In the genomic region with DNA sequence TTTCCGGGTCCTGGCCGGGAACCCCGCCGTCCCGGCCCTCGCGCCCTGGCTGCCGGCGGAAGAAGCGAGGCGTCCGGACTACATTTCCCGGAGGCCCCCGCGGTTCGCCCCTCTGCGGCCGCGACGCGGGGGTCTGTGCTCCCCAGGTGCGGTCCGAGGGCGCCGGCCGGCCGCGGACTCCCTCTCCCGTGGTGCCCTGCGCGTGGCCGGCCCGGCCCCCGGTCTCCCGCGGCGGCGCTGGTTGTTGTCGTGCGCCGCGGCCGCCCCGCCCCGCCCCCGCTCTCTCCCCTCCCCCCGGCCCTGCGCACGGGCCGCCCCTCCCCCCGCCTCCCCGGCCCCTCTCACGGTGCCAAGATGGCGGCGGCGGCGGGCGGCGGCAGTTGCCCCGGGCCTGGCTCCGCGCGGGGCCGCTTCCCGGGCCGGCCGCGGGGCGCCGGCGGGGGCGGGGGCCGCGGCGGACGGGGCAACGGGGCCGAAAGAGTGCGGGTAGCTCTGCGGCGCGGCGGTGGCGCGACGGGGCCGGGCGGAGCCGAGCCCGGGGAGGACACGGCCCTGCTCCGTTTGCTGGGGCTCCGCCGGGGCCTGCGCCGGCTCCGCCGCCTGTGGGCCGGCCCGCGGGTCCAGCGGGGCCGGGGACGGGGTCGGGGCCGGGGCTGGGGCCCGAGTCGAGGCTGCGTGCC, we compare ENCODE assay signal across 8 cellular contexts. TPM values are rescaled to one million over a fixed set of nuclear protein-coding genes. Genes with fewer than 3 reads are reported as not detected.
DNase-seq lines count a peak whose midpoint lies in the region; ATAC-seq, FAIRE-seq and TF ChIP-seq lines count a peak whose summit lies in the region.

A gene with protein sequence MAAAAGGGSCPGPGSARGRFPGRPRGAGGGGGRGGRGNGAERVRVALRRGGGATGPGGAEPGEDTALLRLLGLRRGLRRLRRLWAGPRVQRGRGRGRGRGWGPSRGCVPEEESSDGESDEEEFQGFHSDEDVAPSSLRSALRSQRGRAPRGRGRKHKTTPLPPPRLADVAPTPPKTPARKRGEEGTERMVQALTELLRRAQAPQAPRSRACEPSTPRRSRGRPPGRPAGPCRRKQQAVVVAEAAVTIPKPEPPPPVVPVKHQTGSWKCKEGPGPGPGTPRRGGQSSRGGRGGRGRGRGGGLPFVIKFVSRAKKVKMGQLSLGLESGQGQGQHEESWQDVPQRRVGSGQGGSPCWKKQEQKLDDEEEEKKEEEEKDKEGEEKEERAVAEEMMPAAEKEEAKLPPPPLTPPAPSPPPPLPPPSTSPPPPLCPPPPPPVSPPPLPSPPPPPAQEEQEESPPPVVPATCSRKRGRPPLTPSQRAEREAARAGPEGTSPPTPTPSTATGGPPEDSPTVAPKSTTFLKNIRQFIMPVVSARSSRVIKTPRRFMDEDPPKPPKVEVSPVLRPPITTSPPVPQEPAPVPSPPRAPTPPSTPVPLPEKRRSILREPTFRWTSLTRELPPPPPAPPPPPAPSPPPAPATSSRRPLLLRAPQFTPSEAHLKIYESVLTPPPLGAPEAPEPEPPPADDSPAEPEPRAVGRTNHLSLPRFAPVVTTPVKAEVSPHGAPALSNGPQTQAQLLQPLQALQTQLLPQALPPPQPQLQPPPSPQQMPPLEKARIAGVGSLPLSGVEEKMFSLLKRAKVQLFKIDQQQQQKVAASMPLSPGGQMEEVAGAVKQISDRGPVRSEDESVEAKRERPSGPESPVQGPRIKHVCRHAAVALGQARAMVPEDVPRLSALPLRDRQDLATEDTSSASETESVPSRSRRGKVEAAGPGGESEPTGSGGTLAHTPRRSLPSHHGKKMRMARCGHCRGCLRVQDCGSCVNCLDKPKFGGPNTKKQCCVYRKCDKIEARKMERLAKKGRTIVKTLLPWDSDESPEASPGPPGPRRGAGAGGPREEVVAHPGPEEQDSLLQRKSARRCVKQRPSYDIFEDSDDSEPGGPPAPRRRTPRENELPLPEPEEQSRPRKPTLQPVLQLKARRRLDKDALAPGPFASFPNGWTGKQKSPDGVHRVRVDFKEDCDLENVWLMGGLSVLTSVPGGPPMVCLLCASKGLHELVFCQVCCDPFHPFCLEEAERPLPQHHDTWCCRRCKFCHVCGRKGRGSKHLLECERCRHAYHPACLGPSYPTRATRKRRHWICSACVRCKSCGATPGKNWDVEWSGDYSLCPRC (N-terminal part only) (plus strand): TSS at position 339 of the 680 bp plus-strand sequence. CDS start 16 bp downstream, at position 355.

- H2AFZ ChIP-seq in GM12878 (ENCODE audit: control insufficient read depth, low read depth, low read length), result peak within 1 kb of the TSS; percentile 87
- peak within 1 kb of the TSS; percentile 88 for H2AFZ ChIP-seq in smooth muscle cell (ENCODE audit: low read depth)

- TF ChIP-seq CTCF in GM12878 (IDR thresholded peaks at IDR 0.05 in 2 of 3, conservative IDR thresholded peaks at IDR 0.05 in 1 of 3; ENCODE audit: control insufficient read depth in 2 of 3, extremely low read depth in 1 of 3, insufficient read depth in 1 of 3, low read depth in 3 of 3, low read length in 3 of 3), result no peak
- no peak for TF ChIP-seq CTCF in smooth muscle cell (IDR thresholded peaks at IDR 0.05; ENCODE audit: borderline replicate concordance, insufficient read depth, poor library complexity, severe bottlenecking)

- no peak for TF ChIP-seq RAD21 in GM12878 (IDR thresholded peaks at IDR 0.05; ENCODE audit: insufficient read depth, low read depth, low read length)

- SMC1A ChIA-PET in GM12878 (lab: Charles Lee; ENCODE audit: uncharacterized antibody, unreplicated experiment), result interaction anchor here (0.9 to 1.5 kb wide), 5 partner anchors 16 to 27 kb away, joined by 3 to 8 read pairs (median 3); partner anchors contain the start of genes PSENEN and U2AF1L4

- in situ Hi-C loops in HAP-1 (cut with MboI; ENCODE audit: low sequenced_read_pairs), result loop anchor here (5.0 kb wide), 1 partner anchor 171 kb away; the partner anchor contains the start of gene TMEM147
- in situ Hi-C loops in GM12878 (cut with MboI), result no loop called here

- peaks cover 19% of the 10 kb centered on the region for H3K36me3 ChIP-seq in HAP-1 (replicated peaks)
- peaks cover 0 to 9% of the 10 kb centered on the region in 2 experiments for H3K36me3 ChIP-seq in GM12878 (ENCODE audit: control insufficient read depth in 2 of 2, insufficient read depth in 2 of 2, low read length in 1 of 2)
- H3K36me3 ChIP-seq in iPS-18a (ENCODE audit: control insufficient read depth, low read depth, low read length), result peaks cover 12% of the 10 kb centered on the region
- H3K36me3 ChIP-seq in smooth muscle cell (ENCODE audit: low read depth), result no peaks in the 10 kb centered on the region

- peak; percentile 58 for ATAC-seq in GM12878

- BruUV-seq in GM12878 (replicated peaks; lab: Mats Ljungman, UMichigan), result no TSS peak

- H3K79me2 ChIP-seq in GM12878 (ENCODE audit: control insufficient read depth, insufficient read depth, low read length), result peaks cover 61% of the 10 kb centered on the region
- H3K79me2 ChIP-seq in smooth muscle cell (ENCODE audit: low read depth), result peaks cover 39% of the 10 kb centered on the region

- H3K4me2 ChIP-seq in GM12878 (ENCODE audit: control insufficient read depth, insufficient read depth) (peak within 1 kb of the TSS; percentile 99), smooth muscle cell (peak within 1 kb of the TSS; percentile 91)

- H3K4me3 ChIP-seq in HAP-1 (peak within 1 kb of the TSS; percentile 78), GM12878 (peak within 1 kb of the TSS; percentile 97), iPS-18a (ENCODE audit: low read length) (peak within 1 kb of the TSS; percentile 84), smooth muscle cell (peak within 1 kb of the TSS; percentile 88)

- DNase-seq in DMS53 treated with DMSO at 0.1 percent for 48 hours (lab: John Stamatoyannopoulos, UW; ENCODE audit: unreplicated experiment) (peak; percentile 97), HAP-1 (ENCODE audit: low spot score in 2 of 2) (no peak), NCI-H460 (ENCODE audit: extremely low read depth, low read depth) (peak; percentile 94), GM12878 (ENCODE audit: low read depth, low spot score) (no peak), smooth muscle cell (lab: John Stamatoyannopoulos, UW; ENCODE audit: unreplicated experiment) (peak; percentile 97), midbrain (lab: John Stamatoyannopoulos, UW) (no peak)
- DNase-seq in stimulated activated CD4-positive, alpha-beta T cell treated with anti-CD3 and anti-CD28 coated beads, Interleukin-1b, Interleukin-23, amount 100 ng/mL, for 48 hours, result no peak

- H3K9ac ChIP-seq in GM12878 (ENCODE audit: control insufficient read depth, insufficient read depth, low read length), result peak within 1 kb of the TSS; percentile 83
- H3K9ac ChIP-seq in iPS-18a (ENCODE audit: low read length), result peak within 1 kb of the TSS; percentile 88
- H3K9ac ChIP-seq in smooth muscle cell (ENCODE audit: low read depth), result peak within 1 kb of the TSS; percentile 69

- no peaks in the 10 kb centered on the region for H4K20me1 ChIP-seq in GM12878 (ENCODE audit: control insufficient read depth, insufficient read depth)
- H4K20me1 ChIP-seq in smooth muscle cell (ENCODE audit: low read depth), result peaks cover 25% of the 10 kb centered on the region

- H3K27ac ChIP-seq in GM12878 (ENCODE audit: control insufficient read depth, insufficient read depth) (peak within 1 kb of the TSS; percentile 72), iPS-18a (ENCODE audit: low read length) (peak within 1 kb of the TSS; percentile 72), smooth muscle cell (ENCODE audit: low read depth) (peak within 1 kb of the TSS; percentile 71)

- no peaks in the 10 kb centered on the region for H3F3A ChIP-seq in smooth muscle cell (ENCODE audit: low read depth)

- FAIRE-seq in GM12878 (lab: Jason Lieb, UNC), result no peak

- intact Hi-C loops in GM12878 (cut with micrococcal nuclease; ENCODE audit: unreplicated experiment), result loop anchor here (1.0 to 2.0 kb wide), 4 partner anchors 23 to 213 kb away; partner anchors contain the start of genes PSENEN and U2AF1L4

- CTCF ChIA-PET in GM12878 (lab: Yijun Ruan, JAX), result interaction anchor here (1.2 to 1.5 kb wide), 3 partner anchors 16 to 58 kb away, joined by 3 to 8 read pairs (median 3); no protein-coding TSS in a partner anchor

- TF ChIP-seq EP300 in GM12878 (IDR thresholded peaks at IDR 0.05; ENCODE audit: borderline replicate concordance in 1 of 2, control insufficient read depth in 1 of 2, low read depth in 2 of 2, low read length in 2 of 2), result no peak

- H3K9me3 ChIP-seq in HAP-1 (no peaks in the 10 kb centered on the region), GM12878 (replicated peaks; ENCODE audit: control insufficient read depth, insufficient read depth, low read length) (no peaks in the 10 kb centered on the region), iPS-18a (ENCODE audit: control insufficient read depth, low read depth, low read length) (no peaks in the 10 kb centered on the region), smooth muscle cell (replicated peaks; ENCODE audit: low read depth) (no peaks in the 10 kb centered on the region)

- under 1% methylated on average over 40 of the region's 109 CpGs for WGBS in GM12878 (ENCODE audit: insufficient coverage, insufficient replicate concordance, low lambda C conversion rate, missing lambda C conversion rate)
- WGBS in smooth muscle cell (ENCODE audit: low lambda C conversion rate), result under 1% methylated on average over 40 of the region's 109 CpGs

- TF ChIP-seq POLR2A in GM12878 (IDR thresholded peaks at IDR 0.05; ENCODE audit: low read depth, low read length), result peak; percentile 26

- H3K4me1 ChIP-seq in HAP-1, result peaks cover 9% of the 10 kb centered on the region
- peaks cover 25% of the 10 kb centered on the region for H3K4me1 ChIP-seq in GM12878 (ENCODE audit: control insufficient read depth, insufficient read depth, low read length)
- H3K4me1 ChIP-seq in iPS-18a (ENCODE audit: control insufficient read depth, low read depth, low read length), result peaks cover 16% of the 10 kb centered on the region
- H3K4me1 ChIP-seq in smooth muscle cell (ENCODE audit: low read depth), result peaks cover 12% of the 10 kb centered on the region

- POLR2A ChIA-PET in GM12878 (lab: Charles Lee), result interaction anchor here (1.0 to 1.8 kb wide), 5 partner anchors 16 to 27 kb away, joined by 5 to 12 read pairs (median 6); partner anchors contain the start of genes IGFLR1, PSENEN and U2AF1L4

- no peaks in the 10 kb centered on the region for H3K27me3 ChIP-seq in HAP-1 (ENCODE audit: low read depth)
- no peaks in the 10 kb centered on the region for H3K27me3 ChIP-seq in GM12878 (replicated peaks in 1 of 2; ENCODE audit: control insufficient read depth in 2 of 2, insufficient read depth in 2 of 2, low read length in 1 of 2)
- peaks cover 4% of the 10 kb centered on the region for H3K27me3 ChIP-seq in iPS-18a (ENCODE audit: control insufficient read depth, insufficient read depth, low read length)
- H3K27me3 ChIP-seq in smooth muscle cell (ENCODE audit: low read depth), result no peaks in the 10 kb centered on the region

- RAD21 ChIA-PET in GM12878 (lab: Charles Lee; ENCODE audit: unreplicated experiment), result interaction anchor here (1.2 to 1.5 kb wide), 4 partner anchors 21 to 208 kb away, joined by 3 to 8 read pairs (median 8); partner anchors contain the start of gene IGFLR1

RNA-seq across cellular contexts. Expression of the gene that starts here (rescaled TPM):
- total RNA-seq in NCI-H460 (2014; rRNA removed; shearing (Covaris generic)), result 7.7 and 9.4 TPM in 2 replicates
- polyA plus RNA-seq in NCI-H460 (2014; cell fraction: nucleus; rRNA removed), result 24.7 and 50.1 TPM in 2 replicates
- total RNA-seq in GM12878 (2013; cell fraction: nucleolus; rRNA removed), result 27.0 and 31.3 TPM in 2 replicates
- total RNA-seq in GM12878 (2014; rRNA removed) (5.3 and 7.8 TPM in 2 replicates), GM12878 (2014; rRNA removed; fragmentation: Illumina TruSeq; extraction: Trizol) (3.8 and 3.9 TPM in 2 replicates), GM12878 (2021) (35.3 and 35.6 TPM in 2 replicates), smooth muscle cell (10.5 and 31.1 TPM in 2 replicates)
- 15.0 TPM for polyA plus RNA-seq in GM12878 (2011; ENCODE audit: low read depth)
- polyA plus RNA-seq in GM12878 (2011; rRNA removed) (6.8 and 14.9 TPM in 2 replicates), GM12878 (2014; fragmentation: Illumina TruSeq; extraction: Trizol) (7.6 and 14.7 TPM in 2 replicates), GM12878 (2014; fragmentation: Nextera tagmentation; extraction: Ambion mirVana) (under 1 TPM; 0.71 to 0.91 TPM), GM12878 (2014; rRNA removed) (21.9 and 23.0 TPM in 2 replicates), GM12878 (2016; fragmentation: Nextera tagmentation; extraction: Ambion mirVana) (1 to 10 TPM; 4.0 to 4.1 TPM), smooth muscle cell (8.8 and 11.2 TPM in 2 replicates)
- polyA plus RNA-seq in GM12878 (2011; cell fraction: cytosol; rRNA removed), result 19.6 and 23.0 TPM in 2 replicates
- polyA plus RNA-seq in GM12878 (2011; cell fraction: nucleus; rRNA removed), result 112 and 185 TPM in 2 replicates
- polyA plus RNA-seq in GM12878 (2012), result 29.0 and 37.1 TPM in 2 replicates
- polyA minus RNA-seq in GM12878 (2011; rRNA and poly(A)+ RNA removed), result 8.0 and 8.4 TPM in 2 replicates
- polyA minus RNA-seq in GM12878 (2011; cell fraction: cytosol; rRNA and poly(A)+ RNA removed), result 6.1 and 10.9 TPM in 2 replicates
- polyA minus RNA-seq in GM12878 (2011; cell fraction: nucleus; rRNA and poly(A)+ RNA removed), result 10.0 and 17.1 TPM in 2 replicates

Comparison
In these comparisons a context has a peak if more than half of its experiments do, and no peak if none do; other contexts are left out.
1. DNase-seq: peak in DMS53 treated with DMSO at 0.1 percent for 48 hours (single experiment), NCI-H460 (single experiment) and smooth muscle cell (single experiment); none in HAP-1 (0 of 2), GM12878 (single experiment), stimulated activated CD4-positive, alpha-beta T cell treated with anti-CD3 and anti-CD28 coated beads, Interleukin-1b, Interleukin-23, amount 100 ng/mL, for 48 hours (single experiment) and midbrain (single experiment).
2. Peak in every context shown above with its lines, with median percentiles within 50 percentile points of each other: H3K4me3 ChIP-seq, H3K27ac ChIP-seq and H3K9ac ChIP-seq.